In genomic region chr2:20222769-20223344, GRCh38 we compare ENCODE assay signal across 9 cellular contexts. TPM values are rescaled to one million over a fixed set of nuclear protein-coding genes. Genes with fewer than 3 reads are reported as not detected.
DNase-seq lines count a peak whose midpoint lies in the region; ATAC-seq and TF ChIP-seq lines count a peak whose summit lies in the region.
"Had no signal": no experiment of that assay in that cellular context is flagged by ENCODE, and none has a peak within 500 bp of the region (broad histone marks: within the 10 kb centered on the region; RNA-seq: fewer than 3 reads in every experiment).

No MANE protein-coding gene starts in this region.

- peaks cover 52% of the 10 kb centered on the region for H3K4me1 ChIP-seq in RWPE2 (ENCODE audit: insufficient read depth, poor library complexity, severe bottlenecking)

- H3K9me3 ChIP-seq in RWPE2 (ENCODE audit: severe bottlenecking) = no peaks in the 10 kb centered on the region

- H3K27me3 ChIP-seq in RWPE2 (ENCODE audit: insufficient read depth, poor library complexity, severe bottlenecking) = no peaks in the 10 kb centered on the region

- peak overlapping the region; percentile 97 for H3K27ac ChIP-seq in RWPE2 (ENCODE audit: poor library complexity, severe bottlenecking)
- peak overlapping the region in 20 of 21 experiments; percentile 80 to 98 (median 92) for H3K27ac ChIP-seq in skin epidermis

- H3K4me1 Mint-ChIP-seq in glutamatergic neuron (ENCODE audit: low read depth, unreplicated experiment) = peaks cover 7% of the 10 kb centered on the region

- peak overlapping the region; percentile 71 for H3K4me3 Mint-ChIP-seq in glutamatergic neuron (ENCODE audit: unreplicated experiment)

- H3K36me3 Mint-ChIP-seq in glutamatergic neuron (ENCODE audit: unreplicated experiment) = no peaks in the 10 kb centered on the region

- TF ChIP-seq CTCF in RWPE2 (IDR thresholded peaks at IDR 0.05; ENCODE audit: poor library complexity, severe bottlenecking) (peak; percentile 4), glutamatergic neuron (IDR thresholded peaks at IDR 0.05; ENCODE audit: partially characterized antibody, unreplicated experiment) (no peak)

- H3K27ac Mint-ChIP-seq in glutamatergic neuron (ENCODE audit: unreplicated experiment) = peak overlapping the region; percentile 28

- H3K27me3 Mint-ChIP-seq in glutamatergic neuron (ENCODE audit: unreplicated experiment) = peaks cover 19% of the 10 kb centered on the region

- peaks cover 6% of the 10 kb centered on the region for H3K9me3 Mint-ChIP-seq in glutamatergic neuron (ENCODE audit: unreplicated experiment)

- H3K4me3 ChIP-seq in RWPE2 (ENCODE audit: severe bottlenecking) (peak overlapping the region; percentile 98), skin epidermis (peak overlapping the region; percentile 56 to 77 (median 64))

- DNase-seq in NCI-H2107 treated with DMSO at 0.1 percent for 48 hours (lab: John Stamatoyannopoulos, UW; ENCODE audit: unreplicated experiment) (peak; percentile 60), NCI-H2107 (lab: John Stamatoyannopoulos, UW) (no peak), RWPE2 (ENCODE audit: low spot score) (no peak), glutamatergic neuron (no peak), NCI-H2227 treated with DMSO at 0.1 percent for 48 hours (lab: John Stamatoyannopoulos, UW) (no peak), DMS153 (lab: John Stamatoyannopoulos, UW) (no peak), UCSD-AML1 (lab: John Stamatoyannopoulos, UW; ENCODE audit: unreplicated experiment) (no peak)
- DNase-seq: stimulated activated naive CD4-positive, alpha-beta T cell treated with Interleukin-2 at 50 U/mL for 16 hours had no signal

- peaks cover 51% of the 10 kb centered on the region for H3K36me3 ChIP-seq in RWPE2 (ENCODE audit: low read depth)

- no peak for ATAC-seq in RWPE2 (ENCODE audit: low read depth)

RNA-seq across cellular contexts. Expression of gene SDC1, which starts 2.1 kb away (rescaled TPM):
- total RNA-seq in glutamatergic neuron (ENCODE audit: unreplicated experiment) = 0.93 TPM
